Comparison of ENCODE assay signal across 10 cellular contexts in genomic region chr12:95169368-95169767, GRCh38. TPM values are rescaled to one million over a fixed set of nuclear protein-coding genes. Genes with fewer than 3 reads are reported as not detected.
DNase-seq lines count a peak whose midpoint lies in the region; ATAC-seq and TF ChIP-seq lines count a peak whose summit lies in the region.
"Had no signal": no experiment of that assay in that cellular context is flagged by ENCODE, and none has a peak within 500 bp of the region (broad histone marks: within the 10 kb centered on the region; RNA-seq: fewer than 3 reads in every experiment).

No MANE protein-coding gene starts in this region.

- intact Hi-C loops in tibial artery (cut with DNase I; ENCODE audit: low total_unique reads) = no loop called here

- no peak for TF ChIP-seq CTCF in tibial artery (IDR thresholded peaks at IDR 0.05)

- H3K4me1 ChIP-seq in tibial artery = no peaks in the 10 kb centered on the region

- H3K36me3 ChIP-seq in tibial artery = peaks cover 0 to 20% (median 0%) of the 10 kb centered on the region in 3 donors
- H3K36me3 ChIP-seq: vagina had no signal

- H3K27ac ChIP-seq in tibial artery = no peak overlapping the region
- H3K27ac ChIP-seq: SK-N-MC, vagina had no signal

- ATAC-seq in SK-N-SH treated with all-trans-retinoic acid at 6 μM for 48 hours (peak; percentile 73), HG03457 (IDR thresholded peaks at IDR 0.05; ENCODE audit: unreplicated experiment) (no peak), HG02884 (IDR thresholded peaks at IDR 0.05; ENCODE audit: unreplicated experiment) (no peak)

- H3K9me3 ChIP-seq in tibial artery = no peaks in the 10 kb centered on the region
- H3K9me3 ChIP-seq: vagina had no signal

- no peak overlapping the region for H3K4me3 ChIP-seq in tibial artery
- H3K4me3 ChIP-seq: SK-N-MC, vagina had no signal

- H3K27me3 ChIP-seq in tibial artery = no peaks in the 10 kb centered on the region
- H3K27me3 ChIP-seq: vagina had no signal

- peak; percentile 51 for DNase-seq in GM03348 (ENCODE audit: low spot score)
- DNase-seq in fibroblast of the conjunctiva (ENCODE audit: low read depth) = peak; percentile 13
- peak; percentile 98 for DNase-seq in renal cortical epithelial cell (ENCODE audit: low read depth)
- no peak for DNase-seq in NCI-H1105 treated with DMSO at 0.1 percent for 48 hours (lab: John Stamatoyannopoulos, UW)
- no peak for DNase-seq in tibial artery

TF ChIP-seq in SK-N-SH treated with all-trans-retinoic acid at 6 μM for 48 hours, 23 proteins besides CTCF, POLR2A, EP300 and RAD21:
- TF ChIP-seq, protein P1, sequence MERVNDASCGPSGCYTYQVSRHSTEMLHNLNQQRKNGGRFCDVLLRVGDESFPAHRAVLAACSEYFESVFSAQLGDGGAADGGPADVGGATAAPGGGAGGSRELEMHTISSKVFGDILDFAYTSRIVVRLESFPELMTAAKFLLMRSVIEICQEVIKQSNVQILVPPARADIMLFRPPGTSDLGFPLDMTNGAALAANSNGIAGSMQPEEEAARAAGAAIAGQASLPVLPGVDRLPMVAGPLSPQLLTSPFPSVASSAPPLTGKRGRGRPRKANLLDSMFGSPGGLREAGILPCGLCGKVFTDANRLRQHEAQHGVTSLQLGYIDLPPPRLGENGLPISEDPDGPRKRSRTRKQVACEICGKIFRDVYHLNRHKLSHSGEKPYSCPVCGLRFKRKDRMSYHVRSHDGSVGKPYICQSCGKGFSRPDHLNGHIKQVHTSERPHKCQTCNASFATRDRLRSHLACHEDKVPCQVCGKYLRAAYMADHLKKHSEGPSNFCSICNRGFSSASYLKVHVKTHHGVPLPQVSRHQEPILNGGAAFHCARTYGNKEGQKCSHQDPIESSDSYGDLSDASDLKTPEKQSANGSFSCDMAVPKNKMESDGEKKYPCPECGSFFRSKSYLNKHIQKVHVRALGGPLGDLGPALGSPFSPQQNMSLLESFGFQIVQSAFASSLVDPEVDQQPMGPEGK (CRISPR knock-in tag; IDR thresholded peaks at IDR 0.05; ENCODE audit: borderline replicate concordance) = no peak
- TF ChIP-seq ZFP3 (CRISPR knock-in tag; IDR thresholded peaks at IDR 0.05) (no peak), ARNTL (CRISPR knock-in tag; IDR thresholded peaks at IDR 0.05; ENCODE audit: borderline replicate concordance, low read depth) (no peak), GLIS3 (CRISPR knock-in tag; IDR thresholded peaks at IDR 0.05) (no peak), PPARA (CRISPR knock-in tag; IDR thresholded peaks at IDR 0.05; ENCODE audit: borderline replicate concordance) (no peak), ZNF8 (CRISPR knock-in tag; IDR thresholded peaks at IDR 0.05) (no peak)
- TF ChIP-seq, protein P2, sequence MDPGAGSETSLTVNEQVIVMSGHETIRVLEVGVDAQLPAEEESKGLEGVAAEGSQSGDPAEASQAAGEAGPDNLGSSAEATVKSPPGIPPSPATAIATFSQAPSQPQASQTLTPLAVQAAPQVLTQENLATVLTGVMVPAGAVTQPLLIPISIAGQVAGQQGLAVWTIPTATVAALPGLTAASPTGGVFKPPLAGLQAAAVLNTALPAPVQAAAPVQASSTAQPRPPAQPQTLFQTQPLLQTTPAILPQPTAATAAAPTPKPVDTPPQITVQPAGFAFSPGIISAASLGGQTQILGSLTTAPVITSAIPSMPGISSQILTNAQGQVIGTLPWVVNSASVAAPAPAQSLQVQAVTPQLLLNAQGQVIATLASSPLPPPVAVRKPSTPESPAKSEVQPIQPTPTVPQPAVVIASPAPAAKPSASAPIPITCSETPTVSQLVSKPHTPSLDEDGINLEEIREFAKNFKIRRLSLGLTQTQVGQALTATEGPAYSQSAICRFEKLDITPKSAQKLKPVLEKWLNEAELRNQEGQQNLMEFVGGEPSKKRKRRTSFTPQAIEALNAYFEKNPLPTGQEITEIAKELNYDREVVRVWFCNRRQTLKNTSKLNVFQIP (CRISPR knock-in tag; IDR thresholded peaks at IDR 0.05; ENCODE audit: borderline replicate concordance, low read depth) = no peak

RNA-seq across cellular contexts. Expression of gene FGD6, which starts 47.9 kb away (rescaled TPM):
- 33.9 and 58.3 TPM in 2 replicates for total RNA-seq in renal cortical epithelial cell

RNA-seq across cellular contexts. Expression of gene VEZT, which starts 48.2 kb away (rescaled TPM):
- 156 and 176 TPM in 2 replicates for total RNA-seq in renal cortical epithelial cell

Comparison
In these comparisons a context has a peak if more than half of its experiments do, and no peak if none do; other contexts are left out.
1. DNase-seq: peak in GM03348 (single experiment), fibroblast of the conjunctiva (single experiment) and renal cortical epithelial cell (single experiment); none in NCI-H1105 treated with DMSO at 0.1 percent for 48 hours (single experiment) and tibial artery (0 of 2).